ENCODE assay signal across 8 cellular contexts in the genomic region with DNA sequence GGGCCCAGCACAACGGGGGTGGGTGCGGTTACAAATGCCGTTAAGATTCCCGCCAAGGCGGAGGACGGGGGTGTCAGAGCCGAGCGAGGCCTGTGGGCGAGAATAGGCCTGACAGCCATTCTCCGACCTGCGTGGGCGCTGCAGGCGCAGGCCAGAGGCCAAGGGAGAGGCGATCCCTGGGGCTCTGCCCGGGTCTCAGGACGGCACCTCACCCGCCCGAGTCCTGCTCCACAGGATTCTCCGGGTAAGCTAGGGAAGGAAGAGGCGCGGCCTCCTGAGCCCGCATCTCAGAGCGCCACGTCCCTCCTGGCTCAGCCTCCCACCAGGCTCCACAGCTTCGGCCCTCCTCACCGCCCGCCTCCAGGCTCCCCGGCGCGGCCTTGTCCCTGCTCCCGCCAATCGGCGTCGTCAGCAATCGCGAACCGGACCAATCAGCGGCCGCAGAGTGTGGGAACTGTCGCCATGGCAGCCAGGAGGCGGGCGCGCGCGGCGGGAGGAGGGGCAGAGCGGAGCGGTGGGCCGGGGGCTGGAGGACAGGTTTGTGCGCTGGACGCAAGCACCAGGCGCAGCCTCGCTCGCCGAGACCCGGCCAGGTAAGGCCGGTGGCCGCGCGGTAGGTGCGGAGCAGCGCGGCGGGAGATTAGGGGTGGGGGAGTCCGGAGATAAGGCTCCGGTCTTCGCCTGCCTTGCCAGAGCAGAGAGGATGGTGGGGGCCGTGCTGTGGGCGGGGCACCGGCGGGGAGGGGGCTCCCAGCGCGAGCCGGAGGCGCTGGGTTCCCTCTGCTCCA. TPM values are rescaled to one million over a fixed set of nuclear protein-coding genes. Genes with fewer than 3 reads are reported as not detected.
A peak's percentile ranks its signal among the peaks of the same experiment; 100 is the strongest.
DNase-seq lines count a peak whose midpoint lies in the region; TF ChIP-seq lines count a peak whose summit lies in the region.

A gene (plus strand): TSS at position 504 of the 788 bp plus-strand sequence. CDS start 18,585 bp downstream, outside the sequence.

- H3K4me1 ChIP-seq in effector memory CD4-positive, alpha-beta T cell (ENCODE audit: control insufficient read depth, insufficient read depth, low read length, poor library complexity, severe bottlenecking) = peaks cover 3% of the 10 kb centered on the region

- no peaks in the 10 kb centered on the region for H3K9me3 ChIP-seq in effector memory CD4-positive, alpha-beta T cell (ENCODE audit: control insufficient read depth, low read length)

- no peaks in the 10 kb centered on the region for H3K27me3 ChIP-seq in effector memory CD4-positive, alpha-beta T cell (replicated peaks; ENCODE audit: control insufficient read depth, insufficient read depth, low read length, poor library complexity, severe bottlenecking)

- H3K27ac ChIP-seq in effector memory CD4-positive, alpha-beta T cell (ENCODE audit: insufficient read depth, low read length, poor library complexity, severe bottlenecking) = peak within 1 kb of the TSS; percentile 82

- H3K36me3 ChIP-seq in effector memory CD4-positive, alpha-beta T cell (ENCODE audit: control insufficient read depth, insufficient read depth, low read length) = no peaks in the 10 kb centered on the region

- no peak for TF ChIP-seq CTCF in GM20000 (IDR thresholded peaks at IDR 0.05; ENCODE audit: extremely low read depth, missing control alignments)

- POLR2A ChIA-PET in activated CD8-positive, alpha-beta memory T cell treated with anti-CD3 and anti-CD28 coated beads for 36 hours (lab: Charles Lee) = interaction anchor here (0.9 to 1.4 kb wide), 4 partner anchors 20 to 199 kb away, joined by 3 to 4 read pairs (median 3); a partner anchor contains a TSS

- DNase-seq in CMK (ENCODE audit: low read depth) (peak; percentile 79), GM20000 (ENCODE audit: low spot score) (peak; percentile 96), HT-29 (ENCODE audit: low spot score) (peak; percentile 95), NOMO-1 (lab: John Stamatoyannopoulos, UW; ENCODE audit: unreplicated experiment in 2 of 2) (peak; percentile 92 to 97), lung microvascular endothelial cell (ENCODE audit: low read depth in 2 of 2) (peak; percentile 96 to 97)
- peak; percentile 89 to 94 (median 91) for DNase-seq in effector memory CD4-positive, alpha-beta T cell
- DNase-seq in stimulated activated CD4-positive, alpha-beta T cell treated with anti-CD3 and anti-CD28 coated beads, TNF-alpha, amount 100 ng/mL, for 48 hours (ENCODE audit: low read depth in 3 of 3) = peak; percentile 92 to 95 (median 92)

- peak within 1 kb of the TSS; percentile 75 for H3K4me3 ChIP-seq in effector memory CD4-positive, alpha-beta T cell (ENCODE audit: insufficient read depth, low read depth, low read length, poor library complexity, severe bottlenecking)

- CTCF ChIA-PET in activated CD8-positive, alpha-beta memory T cell treated with anti-CD3 and anti-CD28 coated beads for 36 hours (lab: Charles Lee) = interaction anchor here (1.1 to 1.8 kb wide), 3 partner anchors 9 to 12 kb away, joined by 3 to 5 read pairs (median 4); no protein-coding TSS in a partner anchor

RNA-seq across cellular contexts. Expression of the gene that starts here (rescaled TPM):
- 6.9 and 9.5 TPM in 2 replicates for total RNA-seq in HT-29 (2014; rRNA removed; shearing (Covaris generic))
- total RNA-seq in activated CD8-positive, alpha-beta memory T cell treated with anti-CD3 and anti-CD28 coated beads for 36 hours = 10 to 100 TPM; 39.4 to 43.5 TPM
- total RNA-seq in lung microvascular endothelial cell = 31.3 and 46.9 TPM in 2 replicates

Comparison
In these comparisons a context has a peak if more than half of its experiments do, and no peak if none do; other contexts are left out.
1. Peak in every context shown above with its lines: DNase-seq, H3K4me3 ChIP-seq and H3K27ac ChIP-seq.